In the genomic region with DNA sequence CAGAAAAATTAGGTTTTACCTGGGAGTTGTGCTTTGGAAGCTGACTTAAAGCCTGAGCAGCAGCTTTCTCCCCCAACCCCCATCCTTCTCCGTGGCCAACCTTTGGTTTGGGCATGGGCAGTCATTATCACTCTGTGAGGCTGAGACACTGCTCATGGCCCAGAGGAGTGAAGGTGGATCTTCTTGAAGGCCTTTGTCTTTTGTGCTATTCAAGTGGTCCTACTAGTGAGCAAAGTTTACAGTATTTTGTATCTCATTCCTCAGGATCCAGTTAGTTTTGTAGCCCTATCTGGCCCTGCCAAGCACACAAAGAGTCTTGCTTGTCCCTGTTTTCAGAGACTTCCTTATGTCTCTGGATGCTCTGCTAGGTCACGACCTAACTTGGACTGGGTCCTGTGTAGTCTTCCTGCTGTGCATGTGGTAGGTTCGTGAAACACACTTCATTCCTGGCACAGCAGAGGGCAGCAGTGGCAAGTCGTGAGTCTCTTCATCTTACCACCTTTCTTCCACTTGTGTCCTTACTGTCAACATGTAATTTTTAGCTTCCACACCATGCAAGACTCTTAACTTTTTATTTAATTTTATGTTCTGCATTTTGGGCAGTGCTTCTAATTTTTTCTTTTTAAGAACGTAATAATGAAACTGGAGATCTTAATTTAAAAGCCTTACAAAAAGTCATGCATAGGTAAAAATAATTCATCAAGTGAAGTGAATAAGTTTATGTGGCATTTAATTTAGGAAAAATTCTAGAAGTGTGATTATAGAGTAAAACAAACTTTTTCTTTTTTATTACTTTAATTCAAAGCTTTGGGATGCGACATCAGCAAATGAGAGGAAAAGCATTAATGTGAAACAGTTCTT, we compare ENCODE assay signal across 8 cellular contexts. TPM values are rescaled to one million over a fixed set of nuclear protein-coding genes. Genes with fewer than 3 reads are reported as not detected.
DNase-seq lines count a peak whose midpoint lies in the region; ATAC-seq and TF ChIP-seq lines count a peak whose summit lies in the region.

No MANE protein-coding gene starts in this region.

- no peaks in the 10 kb centered on the region for H3K9me3 ChIP-seq in trophoblast cell (ENCODE audit: insufficient read depth, low read depth, low read length)

- peaks cover 2 to 12% of the 10 kb centered on the region in 2 experiments for H3K36me3 ChIP-seq in trophoblast cell (ENCODE audit: control insufficient read depth in 1 of 2, insufficient read depth in 2 of 2, low read length in 2 of 2)

- H2BK120ac ChIP-seq in trophoblast cell (ENCODE audit: insufficient read depth, low read length, poor library complexity), result no peak overlapping the region

- no peak overlapping the region for H3K9ac ChIP-seq in trophoblast cell (ENCODE audit: low read length)

- no peak overlapping the region for H3K4ac ChIP-seq in trophoblast cell (ENCODE audit: low read depth, low read length)

- H2AFZ ChIP-seq in trophoblast cell (ENCODE audit: insufficient read depth, low read length, poor library complexity), result no peak overlapping the region

- no peaks in the 10 kb centered on the region for H3K79me1 ChIP-seq in trophoblast cell (ENCODE audit: low read length)

- no peak overlapping the region for H3K27ac ChIP-seq in trophoblast cell (ENCODE audit: low read depth, low read length)

- WGBS in trophoblast cell (ENCODE audit: extremely low coverage, insufficient coverage, insufficient read length), result no CpG with 5 or more reads among the region's 6 CpGs

- H4K12ac ChIP-seq in trophoblast cell (ENCODE audit: low read depth, low read length), result no peak overlapping the region

- no peaks in the 10 kb centered on the region for H3K79me2 ChIP-seq in trophoblast cell (ENCODE audit: control insufficient read depth, insufficient read depth, low read length, poor library complexity)

- H4K91ac ChIP-seq in trophoblast cell (ENCODE audit: low read depth, low read length), result no peak overlapping the region

- no peak overlapping the region for H4K8ac ChIP-seq in trophoblast cell (ENCODE audit: low read depth, low read length)

- H2BK5ac ChIP-seq in trophoblast cell (ENCODE audit: low read depth, low read length, poor library complexity), result no peak overlapping the region

- H2AK5ac ChIP-seq in trophoblast cell (ENCODE audit: low read length), result no peak overlapping the region

- H3K27me3 ChIP-seq in trophoblast cell (ENCODE audit: insufficient read depth, low read length), result no peaks in the 10 kb centered on the region

- no peak overlapping the region for H3K14ac ChIP-seq in trophoblast cell (ENCODE audit: low read length)

- peak; percentile 62 for TF ChIP-seq CTCF in foreskin fibroblast (IDR thresholded peaks at IDR 0.05; ENCODE audit: low read depth, low read length)

- H3K4me2 ChIP-seq in trophoblast cell (ENCODE audit: low read length), result no peak overlapping the region

- no peaks in the 10 kb centered on the region for H3K4me1 ChIP-seq in trophoblast cell (ENCODE audit: control insufficient read depth in 1 of 2, insufficient read depth in 2 of 2, low read length in 2 of 2)

- H2BK12ac ChIP-seq in trophoblast cell (ENCODE audit: low read length), result no peak overlapping the region

- H3K23ac ChIP-seq in trophoblast cell (ENCODE audit: low read length), result no peak overlapping the region

- peak; percentile 76 for DNase-seq in DMS53 treated with DMSO at 0.1 percent for 48 hours (lab: John Stamatoyannopoulos, UW; ENCODE audit: unreplicated experiment)
- peak; percentile 6 to 36 for DNase-seq in NOMO-1 (lab: John Stamatoyannopoulos, UW; ENCODE audit: unreplicated experiment in 2 of 2)
- DNase-seq in activated T-cell treated with anti-CD3 and anti-CD28 coated beads, Interleukin-2, amount 50 U/mL, for 1 hour, result peak; percentile 29
- peak; percentile 47 to 80 for DNase-seq in foreskin fibroblast
- DNase-seq in trophoblast cell, result peak; percentile 39 to 58
- DNase-seq in mesenteric fat pad (ENCODE audit: low spot score), result no peak

- H3K4me3 ChIP-seq in foreskin fibroblast (ENCODE audit: low read depth in 1 of 2, low read length in 2 of 2), result no peak overlapping the region
- no peak overlapping the region for H3K4me3 ChIP-seq in trophoblast cell (ENCODE audit: low read depth, low read length)

- ATAC-seq in GM19452 (IDR thresholded peaks at IDR 0.05; ENCODE audit: unreplicated experiment) (peak; percentile 83), HG03457 (IDR thresholded peaks at IDR 0.05; ENCODE audit: unreplicated experiment) (peak; percentile 89)

- no peak overlapping the region for H3K18ac ChIP-seq in trophoblast cell (ENCODE audit: low read length)

RNA-seq across cellular contexts. Expression of a gene that starts 53.7 kb away (rescaled TPM):
- 15.1 and 15.7 TPM in 2 replicates for polyA plus RNA-seq in trophoblast cell (2013)
- total RNA-seq in mesenteric fat pad, result 14.6 TPM

RNA-seq across cellular contexts. Expression of a gene that starts 54.2 kb away (rescaled TPM):
- 36.7 and 37.9 TPM in 2 replicates for polyA plus RNA-seq in trophoblast cell (2013)
- 22.6 TPM for total RNA-seq in mesenteric fat pad
